Comparison of ENCODE assay signal across 20 cellular contexts in genomic region chr6:165376100-165376499, GRCh38.
A peak's percentile ranks its signal among the peaks of the same experiment; 100 is the strongest.
DNase-seq lines count a peak whose midpoint lies in the region; ATAC-seq, FAIRE-seq and TF ChIP-seq lines count a peak whose summit lies in the region.
"Had no signal": no experiment of that assay in that cellular context is flagged by ENCODE, and none has a peak within 500 bp of the region (broad histone marks: within the 10 kb centered on the region; RNA-seq: fewer than 3 reads in every experiment).

No MANE protein-coding gene starts in this region.

- CTCF ChIA-PET in A549 (lab: Yijun Ruan, JAX), result no interaction called here

- no peak overlapping the region for H3K4me2 ChIP-seq in A549
- H3K4me2 ChIP-seq: BLaER1 treated with 17β-estradiol and CSF1 and Interleukin-3, amounts not matched to agents 10 nM and 100 nM had no signal

- TF ChIP-seq EP300 in A549 (IDR thresholded peaks at IDR 0.05) (no peak), esophagus muscularis mucosa (IDR thresholded peaks at IDR 0.05) (no peak)

- H3K4me1 ChIP-seq in A549, result no peaks in the 10 kb centered on the region
- H3K4me1 ChIP-seq in esophagus muscularis mucosa, result no peaks in the 10 kb centered on the region
- H3K4me1 ChIP-seq: Caco-2 had no signal

- WGBS in A549 (ENCODE audit: missing lambda C conversion rate), result 91% methylated on average over 1 of the region's 1 CpG
- WGBS in esophagus muscularis mucosa, result 96% methylated on average over 1 of the region's 1 CpG

- H3K9me3 ChIP-seq in A549, result no peaks in the 10 kb centered on the region
- no peaks in the 10 kb centered on the region for H3K9me3 ChIP-seq in esophagus muscularis mucosa
- H3K9me3 ChIP-seq: BLaER1 treated with 17β-estradiol and CSF1 and Interleukin-3, amounts not matched to agents 10 nM and 100 nM; Caco-2 had no signal

- TF ChIP-seq POLR2A in A549 (IDR thresholded peaks at IDR 0.05; ENCODE audit: low read length), result no peak
- TF ChIP-seq POLR2A in esophagus muscularis mucosa (IDR thresholded peaks at IDR 0.05; ENCODE audit: low read depth), result no peak

- no peak for FAIRE-seq in A549 (lab: Jason Lieb, UNC)
- FAIRE-seq: A204.1, D721Med, G401.6, GM12891, GM19239 had no signal

- POLR2A ChIA-PET in A549 (lab: Yijun Ruan, JAX), result no interaction called here

- TF ChIP-seq CTCF in A549 (IDR thresholded peaks at IDR 0.05), result no peak
- no peak for TF ChIP-seq CTCF in epithelial cell of proximal tubule (conservative IDR thresholded peaks at IDR 0.05; ENCODE audit: low read depth, low read length)
- TF ChIP-seq CTCF in esophagus muscularis mucosa (IDR thresholded peaks at IDR 0.05), result no peak

- intact Hi-C loops in esophagus muscularis mucosa (cut with DNase I), result no loop called here

- H3K4me3 ChIP-seq in A549 (no peak overlapping the region), epithelial cell of proximal tubule (ENCODE audit: low read depth, low read length) (no peak overlapping the region), esophagus muscularis mucosa (no peak overlapping the region)
- H3K4me3 ChIP-seq: BLaER1 treated with 17β-estradiol and CSF1 and Interleukin-3, amounts not matched to agents 10 nM and 100 nM had no signal

- no peaks in the 10 kb centered on the region for H3K27me3 ChIP-seq in esophagus muscularis mucosa
- H3K27me3 ChIP-seq: BLaER1 treated with 17β-estradiol and CSF1 and Interleukin-3, amounts not matched to agents 10 nM and 100 nM had no signal

- H3K36me3 ChIP-seq in esophagus muscularis mucosa, result peaks cover 0 to 28% (median 3%) of the 10 kb centered on the region in 4 donors
- H3K36me3 ChIP-seq: BLaER1 treated with 17β-estradiol and CSF1 and Interleukin-3, amounts not matched to agents 10 nM and 100 nM had no signal

- DNase-seq in A549 (ENCODE audit: low read depth in 1 of 2, low spot score in 1 of 2), result no peak
- DNase-seq in epithelial cell of proximal tubule (ENCODE audit: low read depth), result peak; percentile 10
- DNase-seq in renal cortical epithelial cell (ENCODE audit: low read depth), result peak; percentile 4
- DNase-seq in esophagus muscularis mucosa (ENCODE audit: extremely low spot score), result no peak
- DNase-seq: 8988T; AML-193; Caco-2; Calu3; CD4-positive, alpha-beta T cell; CD8-positive, alpha-beta T cell; DMS79 treated with DMSO at 0.1 percent for 48 hours; GF-D8 had no signal

- ATAC-seq in A549 (no peak), GM19452 (IDR thresholded peaks at IDR 0.05; ENCODE audit: unreplicated experiment) (no peak)
- ATAC-seq: CD8-positive, alpha-beta T cell had no signal

- TF ChIP-seq RAD21 in A549 (conservative IDR thresholded peaks at IDR 0.05 in 1 of 2, IDR thresholded peaks at IDR 0.05 in 1 of 2), result no peak

- no peak overlapping the region for H3K27ac ChIP-seq in A549
- H3K27ac ChIP-seq in esophagus muscularis mucosa (replicated peaks in 1 of 4), result no peak overlapping the region
- H3K27ac ChIP-seq: BLaER1 treated with 17β-estradiol and CSF1 and Interleukin-3, amounts not matched to agents 10 nM and 100 nM; C4-2B had no signal

TF ChIP-seq in A549, 52 proteins besides CTCF, POLR2A, EP300 and RAD21:
- TF ChIP-seq MAFK (IDR thresholded peaks at IDR 0.05; ENCODE audit: partially characterized antibody) (peak; percentile 18), HOXB13 (CRISPR knock-in tag; IDR thresholded peaks at IDR 0.05; ENCODE audit: low read depth) (no peak)

Comparison
In these comparisons a context has a peak if more than half of its experiments do, and no peak if none do; other contexts are left out.
1. DNase-seq: peak in epithelial cell of proximal tubule (single experiment) and renal cortical epithelial cell (single experiment); none in A549 (0 of 2) and esophagus muscularis mucosa (single experiment).